30 cellular contexts compared by ENCODE assay signal in genomic region chr16:28081391-28081790, GRCh38. TPM values are rescaled to one million over a fixed set of nuclear protein-coding genes. Genes with fewer than 3 reads are reported as not detected.
DNase-seq lines count a peak whose midpoint lies in the region; ATAC-seq, FAIRE-seq and TF ChIP-seq lines count a peak whose summit lies in the region.
"Had no signal": no experiment of that assay in that cellular context is flagged by ENCODE, and none has a peak within 500 bp of the region (broad histone marks: within the 10 kb centered on the region; RNA-seq: fewer than 3 reads in every experiment).

No MANE protein-coding gene starts in this region.

- no peak overlapping the region for H3K4ac ChIP-seq in neuronal stem cell (ENCODE audit: low read length)

- no peaks in the 10 kb centered on the region for H3K27me3 Mint-ChIP-seq in activated T-helper 17 cell treated with anti-CD3 and anti-CD28 coated beads, Interleukin-2, amount 50 U/mL, for 72 hours
- no peaks in the 10 kb centered on the region for H3K27me3 Mint-ChIP-seq in type B pancreatic cell
- H3K27me3 Mint-ChIP-seq: CD4-positive, alpha-beta T cell had no signal

- no peak overlapping the region for H2AK5ac ChIP-seq in neuronal stem cell (ENCODE audit: low read depth, low read length)

- FAIRE-seq in kidney (lab: Jason Lieb, UNC) (no peak), urothelium cell line (lab: Jason Lieb, UNC) (no peak)
- FAIRE-seq: A549, D721Med, GM12878, HTR-8/SVneo, RCC 7860 had no signal

- H3K27ac ChIP-seq in neuronal stem cell (replicated peaks; ENCODE audit: low read length), result no peak overlapping the region
- H3K27ac ChIP-seq in kidney (ENCODE audit: low read depth in 2 of 2, low read length in 2 of 2), result no peak overlapping the region
- H3K27ac ChIP-seq: A549; BLaER1 treated with 17β-estradiol and CSF1 and Interleukin-3, amounts not matched to agents 10 nM and 100 nM had no signal

- no peaks in the 10 kb centered on the region for H3K36me3 Mint-ChIP-seq in activated T-helper 17 cell treated with anti-CD3 and anti-CD28 coated beads, Interleukin-2, amount 50 U/mL, for 72 hours (ENCODE audit: low read depth)
- H3K36me3 Mint-ChIP-seq in type B pancreatic cell, result no peaks in the 10 kb centered on the region

- DNase-seq in NCI-H524 treated with DMSO at 0.1 percent for 48 hours (lab: John Stamatoyannopoulos, UW) (peak; percentile 90), neuronal stem cell (ENCODE audit: low spot score) (no peak), type B pancreatic cell (ENCODE audit: extremely low spot score, unreplicated experiment) (no peak), kidney (no peak), urothelium cell line (ENCODE audit: low spot score) (no peak), nucleus accumbens (lab: John Stamatoyannopoulos, UW) (no peak)
- DNase-seq: AML-193; CD4-positive, alpha-beta T cell; DMS53; GDM1; GOT3; HFFc6; KBM-7; MV-4-11; NCI-H1105; NCI-H1436 treated with DMSO at 0.1 percent for 48 hours; NCI-H1930 had no signal

- no peak overlapping the region for H2BK120ac ChIP-seq in neuronal stem cell (ENCODE audit: low read depth, low read length)

- intact Hi-C loops in kidney (cut with DNase I), result no loop called here

- no peak overlapping the region for H2BK15ac ChIP-seq in neuronal stem cell (ENCODE audit: low read length)

- H3K36me3 ChIP-seq in neuronal stem cell (replicated peaks in 1 of 2; ENCODE audit: control insufficient read depth in 2 of 2, insufficient read depth in 2 of 2, low read length in 2 of 2) (no peaks in the 10 kb centered on the region), kidney (ENCODE audit: control insufficient read depth in 1 of 2, insufficient read depth in 2 of 2, low read length in 2 of 2) (no peaks in the 10 kb centered on the region)
- H3K36me3 ChIP-seq: BLaER1 treated with 17β-estradiol and CSF1 and Interleukin-3, amounts not matched to agents 10 nM and 100 nM; HAP-1 had no signal

- no peak overlapping the region for H3K4me3 Mint-ChIP-seq in activated T-helper 17 cell treated with anti-CD3 and anti-CD28 coated beads, Interleukin-2, amount 50 U/mL, for 72 hours
- no peak overlapping the region for H3K4me3 Mint-ChIP-seq in type B pancreatic cell
- H3K4me3 Mint-ChIP-seq: CD4-positive, alpha-beta T cell; HFFc6 had no signal

- H3K27me3 ChIP-seq in neuronal stem cell (ENCODE audit: control insufficient read depth in 3 of 3, insufficient read depth in 3 of 3, low read depth in 1 of 3, low read length in 3 of 3), result no peaks in the 10 kb centered on the region
- H3K27me3 ChIP-seq: BLaER1 treated with 17β-estradiol and CSF1 and Interleukin-3, amounts not matched to agents 10 nM and 100 nM had no signal

- no peak for TF ChIP-seq CTCF in type B pancreatic cell (conservative IDR thresholded peaks at IDR 0.05)
- TF ChIP-seq CTCF in kidney (IDR thresholded peaks at IDR 0.05; ENCODE audit: borderline replicate concordance, extremely low read depth, insufficient read depth), result no peak

- H3K9me3 ChIP-seq in neuronal stem cell (replicated peaks in 1 of 2; ENCODE audit: control insufficient read depth in 2 of 2, insufficient read depth in 1 of 2, low read depth in 1 of 2, low read length in 2 of 2) (no peaks in the 10 kb centered on the region), kidney (ENCODE audit: control insufficient read depth in 1 of 2, low read length in 2 of 2) (no peaks in the 10 kb centered on the region)
- H3K9me3 ChIP-seq: A549; BLaER1 treated with 17β-estradiol and CSF1 and Interleukin-3, amounts not matched to agents 10 nM and 100 nM; HAP-1 had no signal

- no peak overlapping the region for H2BK5ac ChIP-seq in neuronal stem cell (ENCODE audit: low read length)

- no peak overlapping the region for H4K8ac ChIP-seq in neuronal stem cell (ENCODE audit: low read depth, low read length)

- WGBS in neuronal stem cell (ENCODE audit: extremely low coverage in 2 of 2, insufficient read length in 2 of 2, insufficient replicate concordance in 1 of 2), 2 donors, result no CpG with 5 or more reads among the region's 5 CpGs

- no peak overlapping the region for H2BK12ac ChIP-seq in neuronal stem cell (ENCODE audit: low read length)

- H3K9ac ChIP-seq in neuronal stem cell (ENCODE audit: low read depth, low read length, poor library complexity) (peak overlapping the region; percentile 73), kidney (ENCODE audit: low read length in 2 of 2) (no peak overlapping the region)
- H3K9ac ChIP-seq: BLaER1 treated with 17β-estradiol and CSF1 and Interleukin-3, amounts not matched to agents 10 nM and 100 nM had no signal

- no peak overlapping the region for H3K23ac ChIP-seq in neuronal stem cell (ENCODE audit: low read depth, low read length, poor library complexity)

- peaks cover 4% of the 10 kb centered on the region for H3K4me1 Mint-ChIP-seq in activated T-helper 17 cell treated with anti-CD3 and anti-CD28 coated beads, Interleukin-2, amount 50 U/mL, for 72 hours
- H3K4me1 Mint-ChIP-seq in type B pancreatic cell (ENCODE audit: unreplicated experiment), result peaks cover 4% of the 10 kb centered on the region

- H3K4me1 ChIP-seq in neuronal stem cell (ENCODE audit: control insufficient read depth in 2 of 2, insufficient read depth in 1 of 2, low read depth in 1 of 2, low read length in 2 of 2) (peaks cover 0 to 9% of the 10 kb centered on the region in 2 donors), kidney (ENCODE audit: control insufficient read depth in 1 of 2, insufficient read depth in 1 of 2, low read depth in 1 of 2, low read length in 2 of 2) (no peaks in the 10 kb centered on the region)
- H3K4me1 ChIP-seq: A549, HAP-1 had no signal

- ATAC-seq in activated T-helper 17 cell treated with anti-CD3 and anti-CD28 coated beads, Interleukin-2, amount 50 U/mL, for 72 hours (replicated peaks), result no peak
- ATAC-seq: A549, GM12878, SK-N-SH treated with all-trans-retinoic acid at 6 μM for 48 hours had no signal

- no peak overlapping the region for H3K4me2 ChIP-seq in neuronal stem cell (ENCODE audit: insufficient read depth, low read length, poor library complexity, severe bottlenecking)
- H3K4me2 ChIP-seq: A549; BLaER1 treated with 17β-estradiol and CSF1 and Interleukin-3, amounts not matched to agents 10 nM and 100 nM had no signal

- H3K79me1 ChIP-seq in neuronal stem cell (ENCODE audit: low read depth, low read length), result no peaks in the 10 kb centered on the region

- no peak overlapping the region for H3K4me3 ChIP-seq in neuronal stem cell (ENCODE audit: low read length in 2 of 2)
- no peak overlapping the region for H3K4me3 ChIP-seq in kidney (ENCODE audit: low read length in 2 of 2)
- H3K4me3 ChIP-seq: A549; BLaER1 treated with 17β-estradiol and CSF1 and Interleukin-3, amounts not matched to agents 10 nM and 100 nM; GM12878; HAP-1 had no signal

- H3K14ac ChIP-seq in neuronal stem cell (ENCODE audit: low read length), result no peak overlapping the region

- H2AFZ ChIP-seq in neuronal stem cell (ENCODE audit: low read length), result no peak overlapping the region

- no peaks in the 10 kb centered on the region for H3K9me3 Mint-ChIP-seq in activated T-helper 17 cell treated with anti-CD3 and anti-CD28 coated beads, Interleukin-2, amount 50 U/mL, for 72 hours
- H3K9me3 Mint-ChIP-seq in type B pancreatic cell, result no peaks in the 10 kb centered on the region
- H3K9me3 Mint-ChIP-seq: CD4-positive, alpha-beta T cell; HFFc6 had no signal

- peak overlapping the region; percentile 51 for H3K27ac Mint-ChIP-seq in activated T-helper 17 cell treated with anti-CD3 and anti-CD28 coated beads, Interleukin-2, amount 50 U/mL, for 72 hours
- H3K27ac Mint-ChIP-seq in type B pancreatic cell, result peak overlapping the region; percentile 77
- H3K27ac Mint-ChIP-seq: CD4-positive, alpha-beta T cell; HFFc6 had no signal

- peak overlapping the region; percentile 32 for H3K18ac ChIP-seq in neuronal stem cell (ENCODE audit: low read length)

- no peak overlapping the region for H4K91ac ChIP-seq in neuronal stem cell (ENCODE audit: low read depth, low read length, poor library complexity)

RNA-seq across cellular contexts. Expression of gene GSG1L, which starts 17.9 kb away (rescaled TPM):
- under 1 TPM in 1 of 2 donors, not detected in 1; 0.29 TPM for total RNA-seq in activated T-helper 17 cell treated with anti-CD3 and anti-CD28 coated beads, Interleukin-2, amount 50 U/mL, for 72 hours
- polyA plus RNA-seq in neuronal stem cell (2013, experiment 1 of 2), result 0.04 TPM
- polyA plus RNA-seq in neuronal stem cell (2013, experiment 2 of 2), result 0.03 TPM
- total RNA-seq in type B pancreatic cell (ENCODE audit: low replicate concordance) (1.4 and 26.2 TPM in 2 replicates), kidney (not detected)
- polyA plus RNA-seq in kidney (ENCODE audit: insufficient read depth, low read depth, low replicate concordance), result not detected
- total RNA-seq: CD4-positive, alpha-beta T cell; Daoy; GM12878; HFFc6; LHCN-M2; MCF 10A; NCI-H460 had no signal
- polyA plus RNA-seq: A549, GM12878 had no signal
